ENCODE assay signal across 22 cellular contexts in genomic region chr3:53008932-53009331, GRCh38.
"Had no signal": no experiment of that assay in that cellular context is flagged by ENCODE, and none has a peak within 500 bp of the region (broad histone marks: within the 10 kb centered on the region; RNA-seq: fewer than 3 reads in every experiment).

No MANE protein-coding gene starts in this region.

- H3K9ac ChIP-seq: neural progenitor cell, parathyroid adenoma had no signal

- DNase-seq: dorsolateral prefrontal cortex; effector CD4-positive, alpha-beta T cell; kidney; left lung; mesendoderm; midbrain; naive thymus-derived CD4-positive, alpha-beta T cell; stimulated activated CD4-positive, alpha-beta T cell treated with anti-CD3 and anti-CD28 coated beads, Interleukin-12 subunit alpha, Interleukin-12 subunit beta, amount 100 ng/mL, for 4 hours; stimulated activated CD4-positive, alpha-beta T cell treated with anti-CD3 and anti-CD28 coated beads, Interleukin-1b, Interleukin-23, amount 100 ng/mL, for 48 hours; stimulated activated CD4-positive, alpha-beta T cell treated with anti-CD3 and anti-CD28 coated beads, Interleukin-4, amount 100 ng/mL, for 1 hour; stimulated activated CD8-positive, alpha-beta memory T cell treated with anti-CD3 and anti-CD28 coated beads, Interleukin-4, amount 100 ng/mL, for 48 hours; stimulated activated naive CD4-positive, alpha-beta T cell treated with Interleukin-2 at 50 U/mL for 16 hours; stomach; thyroid gland; trophoblast cell had no signal

- H3K4me1 Mint-ChIP-seq: nephron had no signal

- H3K9me3 Mint-ChIP-seq: naive thymus-derived CD4-positive, alpha-beta T cell; nephron; neural progenitor cell had no signal

- H3K27me3 ChIP-seq: dorsolateral prefrontal cortex, left lung, neural progenitor cell, stomach, thyroid gland, vagina had no signal

- H3K9me3 ChIP-seq: left lung, stomach, thyroid gland, vagina had no signal

- H3K4me1 ChIP-seq: left lung, thyroid gland, vagina had no signal

- H3K4me3 Mint-ChIP-seq: nephron, neural progenitor cell had no signal

- H3K36me3 ChIP-seq: left lung, neural progenitor cell, stomach, thyroid gland, vagina had no signal

- H3K27ac Mint-ChIP-seq: nephron, neural progenitor cell, progenitor cell of endocrine pancreas had no signal

- H3K27me3 Mint-ChIP-seq: naive thymus-derived CD4-positive, alpha-beta T cell; progenitor cell of endocrine pancreas had no signal

- H3K4me2 ChIP-seq: neural progenitor cell, smooth muscle cell had no signal

- H3K4me3 ChIP-seq: dorsolateral prefrontal cortex, left lung, neural progenitor cell, smooth muscle cell, stomach, thyroid gland, vagina had no signal

- H3K27ac ChIP-seq: dorsolateral prefrontal cortex, left lung, neural progenitor cell, parathyroid adenoma, stomach, thyroid gland, vagina had no signal

- ATAC-seq: left lung; naive thymus-derived CD4-positive, alpha-beta T cell; sciatic nerve had no signal
